ENCODE assay signal across 20 cellular contexts in genomic region chr4:159829184-159829583, GRCh38.
DNase-seq lines count a peak whose midpoint lies in the region; ATAC-seq and TF ChIP-seq lines count a peak whose summit lies in the region.
"Had no signal": no experiment of that assay in that cellular context is flagged by ENCODE, and none has a peak within 500 bp of the region (broad histone marks: within the 10 kb centered on the region; RNA-seq: fewer than 3 reads in every experiment).

No MANE protein-coding gene starts in this region.

- DNase-seq in DMS 273 (lab: John Stamatoyannopoulos, UW; ENCODE audit: unreplicated experiment) (peak; percentile 56), DMS 273 treated with DMSO at 0.1 percent for 48 hours (lab: John Stamatoyannopoulos, UW) (peak; percentile 22), NCI-H1694 treated with DMSO at 0.1 percent for 48 hours (lab: John Stamatoyannopoulos, UW) (peak; percentile 13), EL (no peak), DMS114 treated with DMSO at 0.1 percent for 48 hours (lab: John Stamatoyannopoulos, UW; ENCODE audit: unreplicated experiment) (no peak)
- no peak for DNase-seq in activated CD4-positive, CD25-positive, alpha-beta regulatory T cell treated with anti-CD3 and anti-CD28 coated beads, Interleukin-2, amount 50 U/mL, for 72 hours
- DNase-seq: ACHN; BE2C; C1 segment of cervical spinal cord; CD4-positive, CD25-positive, alpha-beta regulatory T cell; CD8-positive, alpha-beta memory T cell; COR-L47; GDM1; GOT3; H7; HFFc6 had no signal

- no peak overlapping the region for H2AFZ ChIP-seq in neural cell (ENCODE audit: low read depth, low read length)

- H3K9me3 ChIP-seq in neural cell (ENCODE audit: low read length) = no peaks in the 10 kb centered on the region
- H3K9me3 ChIP-seq: BE2C had no signal

- no peaks in the 10 kb centered on the region for H3K27me3 ChIP-seq in neural cell (ENCODE audit: insufficient read depth, low read depth, low read length)
- H3K27me3 ChIP-seq: BE2C had no signal

- no peaks in the 10 kb centered on the region for H4K20me1 ChIP-seq in neural cell (ENCODE audit: insufficient read depth)

- H3K36me3 ChIP-seq in neural cell (ENCODE audit: insufficient read depth, low read length) = no peaks in the 10 kb centered on the region
- H3K36me3 ChIP-seq: BE2C had no signal

- no peak for TF ChIP-seq CTCF in neural cell (IDR thresholded peaks at IDR 0.05; ENCODE audit: poor library complexity, severe bottlenecking)

- peak; percentile 71 for TF ChIP-seq EP300 in neural cell (conservative IDR thresholded peaks at IDR 0.05; ENCODE audit: poor library complexity, severe bottlenecking)

- H3K4me3 ChIP-seq in neural cell (ENCODE audit: low read length) = no peak overlapping the region

- no peaks in the 10 kb centered on the region for H3F3A ChIP-seq in neural cell (ENCODE audit: insufficient read depth, low read length, poor library complexity, severe bottlenecking)

- no peak for ATAC-seq in GM18867 (IDR thresholded peaks at IDR 0.05; ENCODE audit: unreplicated experiment)
- ATAC-seq: HCT116 had no signal

- H3K9me2 ChIP-seq in neural cell (ENCODE audit: insufficient read depth, low read length) = no peaks in the 10 kb centered on the region

- H3K9ac ChIP-seq in neural cell (ENCODE audit: low read length) = no peak overlapping the region

- H3K79me2 ChIP-seq in neural cell (replicated peaks; ENCODE audit: insufficient read depth, low read length) = no peaks in the 10 kb centered on the region

- TF ChIP-seq RAD21 in neural cell (conservative IDR thresholded peaks at IDR 0.05) = no peak

- no peak overlapping the region for H3K4me2 ChIP-seq in neural cell (ENCODE audit: low read length)

- no peak overlapping the region for H3K27ac ChIP-seq in neural cell (ENCODE audit: low read length)
- H3K27ac ChIP-seq: HL-60 had no signal

TF ChIP-seq in neural cell, 6 proteins besides CTCF, POLR2A, EP300 and RAD21:
- TF ChIP-seq REST (IDR thresholded peaks at IDR 0.05; ENCODE audit: borderline replicate concordance) = no peak
- TF ChIP-seq POLR2AphosphoS5 (IDR thresholded peaks at IDR 0.05) = no peak
- no peak for TF ChIP-seq EZH2 (IDR thresholded peaks at IDR 0.05; ENCODE audit: borderline replicate concordance, insufficient read depth, low read length, poor library complexity, severe bottlenecking)
- no peak for TF ChIP-seq SMC3 (conservative IDR thresholded peaks at IDR 0.05; ENCODE audit: poor library complexity)
- TF ChIP-seq MXI1 (conservative IDR thresholded peaks at IDR 0.05; ENCODE audit: poor library complexity, severe bottlenecking) = no peak
- TF ChIP-seq TAF1 (IDR thresholded peaks at IDR 0.05; ENCODE audit: low read depth) = no peak

Comparison
In these comparisons a context has a peak if more than half of its experiments do, and no peak if none do; other contexts are left out.
1. DNase-seq: peak in DMS 273 (single experiment), DMS 273 treated with DMSO at 0.1 percent for 48 hours (single experiment) and NCI-H1694 treated with DMSO at 0.1 percent for 48 hours (single experiment); none in activated CD4-positive, CD25-positive, alpha-beta regulatory T cell treated with anti-CD3 and anti-CD28 coated beads, Interleukin-2, amount 50 U/mL, for 72 hours (single experiment), EL (single experiment) and DMS114 treated with DMSO at 0.1 percent for 48 hours (single experiment).